Comparison of ENCODE assay signal across 22 cellular contexts in genomic region chr1:2009297-2010053, GRCh38. TPM values are rescaled to one million over a fixed set of nuclear protein-coding genes. Genes with fewer than 3 reads are reported as not detected.
"Had no signal": no experiment of that assay in that cellular context is flagged by ENCODE, and none has a peak within 500 bp of the region (broad histone marks: within the 10 kb centered on the region; RNA-seq: fewer than 3 reads in every experiment).

No MANE protein-coding gene starts in this region.

- H3K36me3 ChIP-seq: esophagus muscularis mucosa, pancreas, right lobe of liver, suprapubic skin, tibial artery, upper lobe of right lung, vagina had no signal

- H3K4me3 ChIP-seq: esophagus muscularis mucosa, hepatocyte, mucosa of descending colon, pancreas, right lobe of liver, suprapubic skin, tibial artery, upper lobe of right lung, vagina had no signal

- H3K27ac ChIP-seq: epithelial cell of prostate, esophagus muscularis mucosa, hepatocyte, pancreas, right lobe of liver, suprapubic skin, tibial artery, upper lobe of right lung, vagina had no signal

- H3K4me1 ChIP-seq: esophagus muscularis mucosa, pancreas, right lobe of liver, suprapubic skin, tibial artery, upper lobe of right lung, vagina had no signal

- H3K79me2 ChIP-seq: hepatocyte had no signal

- H3K27me3 ChIP-seq: pancreas, right lobe of liver, vagina had no signal

- H2AFZ ChIP-seq: hepatocyte had no signal

- DNase-seq: effector memory CD8-positive, alpha-beta T cell; mammary epithelial cell; mucosa of descending colon; naive thymus-derived CD8-positive, alpha-beta T cell; pancreas; right lobe of liver; stimulated activated CD4-positive, alpha-beta T cell treated with anti-CD3 and anti-CD28 coated beads, Interleukin-4, amount 100 ng/mL, for 1 hour; stimulated activated CD8-positive, alpha-beta memory T cell treated with anti-CD3 and anti-CD28 coated beads, Interleukin-4, amount 100 ng/mL, for 48 hours; stimulated activated naive CD8-positive, alpha-beta T cell treated with anti-CD3 and anti-CD28 coated beads, Interleukin-15, Interleukin-2, amounts not matched to agents 100 U/mL and 50 U/mL, for 24 hours; tibial artery; upper lobe of right lung had no signal

- H3K9me3 ChIP-seq: esophagus muscularis mucosa, mucosa of descending colon, pancreas, right lobe of liver, suprapubic skin, tibial artery, upper lobe of right lung, vagina had no signal

- FAIRE-seq: colon, pancreas had no signal

- H3K4me2 ChIP-seq: hepatocyte had no signal

- ATAC-seq: effector memory CD8-positive, alpha-beta T cell; left lobe of liver; mucosa of descending colon; naive thymus-derived CD8-positive, alpha-beta T cell; pancreas; stimulated activated effector memory CD8-positive, alpha-beta T cell treated with anti-CD3 and anti-CD28 coated beads, Interleukin-12 subunit alpha, Interleukin-12 subunit beta, amount 100 ng/mL, for 72 hours; stimulated activated naive CD8-positive, alpha-beta T cell treated with anti-CD3 and anti-CD28 coated beads, Interleukin-15, Interleukin-2, amounts not matched to agents 100 U/mL and 50 U/mL, for 24 hours; upper lobe of right lung had no signal

RNA-seq across cellular contexts. Expression of gene CFAP74, which starts 5.9 kb away (rescaled TPM):
- total RNA-seq: esophagus muscularis mucosa; fibroblast of villous mesenchyme; hepatocyte; kidney epithelial cell; naive thymus-derived CD8-positive, alpha-beta T cell; pancreas; suprapubic skin; vagina had no signal
- polyA plus RNA-seq: hepatocyte; mammary epithelial cell; naive thymus-derived CD8-positive, alpha-beta T cell had no signal

RNA-seq across cellular contexts. Expression of gene GABRD, which starts 9.7 kb away (rescaled TPM):
- total RNA-seq: esophagus muscularis mucosa; fibroblast of villous mesenchyme; hepatocyte; kidney epithelial cell; left lobe of liver; mammary epithelial cell; mucosa of descending colon; naive thymus-derived CD8-positive, alpha-beta T cell; progenitor cell of endocrine pancreas; vagina had no signal
- polyA plus RNA-seq: hepatocyte; mammary epithelial cell; naive thymus-derived CD8-positive, alpha-beta T cell had no signal
